Comparison of ENCODE assay signal across 9 cellular contexts in the genomic region with DNA sequence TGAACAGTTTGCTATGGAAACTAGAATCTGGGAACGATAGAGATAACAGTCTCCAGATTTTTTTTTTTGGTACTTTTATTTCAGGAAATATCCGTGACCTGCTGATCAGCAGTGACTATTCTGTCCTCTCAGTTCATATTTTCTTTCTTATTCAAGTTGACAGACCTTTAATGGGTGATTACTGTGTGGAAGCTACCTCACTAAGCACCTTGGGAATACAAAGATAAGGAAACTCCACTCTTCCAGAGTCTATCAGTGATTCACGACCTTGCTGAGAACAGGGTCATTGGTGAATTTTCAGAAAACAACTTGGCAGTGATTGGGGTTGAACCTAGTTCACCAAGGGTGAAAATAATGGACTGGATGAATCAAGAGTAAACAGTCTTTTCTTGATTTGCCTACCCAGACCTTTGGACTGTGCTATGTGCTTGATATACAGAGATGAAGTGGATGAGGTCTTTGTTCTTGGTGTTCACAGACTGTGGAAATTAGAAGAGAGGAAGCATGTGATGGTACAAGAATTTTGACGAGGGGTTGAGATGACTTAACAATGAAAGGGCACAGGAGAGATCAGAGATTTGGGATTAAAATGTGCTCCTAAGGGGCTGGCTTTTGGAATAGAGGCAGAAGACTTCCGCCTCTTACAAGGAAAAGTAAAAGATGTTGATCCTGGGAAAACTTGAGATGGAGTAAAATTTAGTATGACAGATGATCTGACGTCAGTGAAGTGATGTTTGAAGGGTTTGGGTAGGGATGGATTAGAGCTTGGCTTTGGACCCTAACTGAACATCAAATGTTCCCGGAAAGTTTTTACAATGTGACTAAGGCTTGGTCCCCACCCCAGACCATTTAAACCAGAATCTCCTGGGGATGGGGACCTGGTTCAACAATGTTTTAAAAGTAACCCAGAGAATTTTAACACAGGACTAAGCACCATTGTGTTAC. TPM values are rescaled to one million over a fixed set of nuclear protein-coding genes. Genes with fewer than 3 reads are reported as not detected.
DNase-seq lines count a peak whose midpoint lies in the region; ATAC-seq, FAIRE-seq and TF ChIP-seq lines count a peak whose summit lies in the region.
"Had no signal": no experiment of that assay in that cellular context is flagged by ENCODE, and none has a peak within 500 bp of the region (broad histone marks: within the 10 kb centered on the region; RNA-seq: fewer than 3 reads in every experiment).

No MANE protein-coding gene starts in this region.

- ATAC-seq in heart right ventricle (no peak), left cardiac atrium (no peak), K562 (no peak), lower lobe of right lung (no peak), GM19328 (IDR thresholded peaks at IDR 0.05; ENCODE audit: unreplicated experiment) (no peak)

- TF ChIP-seq POLR2A in K562 (conservative IDR thresholded peaks at IDR 0.05), result no peak

- in situ Hi-C loops in K562 (cut with MboI), result no loop called here

- H3K4me3 ChIP-seq in heart right ventricle, result peak overlapping the region; percentile 79 to 96 (median 92)
- H3K4me3 ChIP-seq in K562, result peak overlapping the region; percentile 97
- peak overlapping the region; percentile 95 for H3K4me3 ChIP-seq in lower lobe of right lung
- H3K4me3 ChIP-seq in urinary bladder (ENCODE audit: low read depth, low read length), result peak overlapping the region; percentile 92

- H3K9me3 ChIP-seq in heart right ventricle (no peaks in the 10 kb centered on the region), K562 (replicated peaks; ENCODE audit: control insufficient read depth, insufficient read depth, low read depth, low read length) (no peaks in the 10 kb centered on the region), lower lobe of right lung (no peaks in the 10 kb centered on the region)

- TF ChIP-seq EP300 in K562 (IDR thresholded peaks at IDR 0.05; ENCODE audit: low read length), result no peak

- H3K9ac ChIP-seq in K562 (ENCODE audit: insufficient read depth in 1 of 2, low read depth in 2 of 2, low read length in 2 of 2), result peak overlapping the region in 1 of 2 experiments; percentile 76; a peak in 3 of 4 replicates

- H3K27me3 ChIP-seq in heart right ventricle (no peaks in the 10 kb centered on the region), K562 (ENCODE audit: control insufficient read depth in 2 of 2, insufficient read depth in 2 of 2, low read length in 2 of 2) (no peaks in the 10 kb centered on the region), lower lobe of right lung (ENCODE audit: low read depth) (no peaks in the 10 kb centered on the region)

- TF ChIP-seq CTCF in heart right ventricle (IDR thresholded peaks at IDR 0.05) (no peak), K562 (IDR thresholded peaks at IDR 0.05 in 2 of 3, conservative IDR thresholded peaks at IDR 0.05 in 1 of 3; ENCODE audit: insufficient read depth in 2 of 3, low read depth in 1 of 3, low read length in 3 of 3) (no peak), lower lobe of right lung (IDR thresholded peaks at IDR 0.05) (no peak)

- peak overlapping the region; percentile 93; the same call in 1 of the 2 replicates for H2AFZ ChIP-seq in K562 (ENCODE audit: low read depth, low read length)

- peaks cover 0 to 20% (median 5%) of the 10 kb centered on the region in 9 donors for H3K36me3 ChIP-seq in heart right ventricle
- peaks cover 8% of the 10 kb centered on the region; the same call in 1 of the 3 replicates for H3K36me3 ChIP-seq in K562 (ENCODE audit: control insufficient read depth, insufficient read depth, low read length)
- H3K36me3 ChIP-seq in lower lobe of right lung, result peaks cover 18% of the 10 kb centered on the region
- no peaks in the 10 kb centered on the region for H3K36me3 ChIP-seq in urinary bladder (ENCODE audit: insufficient read depth)

- WGBS in heart right ventricle, 2 donors, result 35% methylated on average over 7 of the region's 7 CpGs
- WGBS in K562 (ENCODE audit: insufficient coverage, low coverage, missing lambda C conversion rate), result 42% methylated on average over 7 of the region's 7 CpGs
- WGBS in urinary bladder, result 27% methylated on average over 7 of the region's 7 CpGs

- FAIRE-seq in K562 (lab: Jason Lieb, UNC), result peak; percentile 32
- FAIRE-seq: endometrium had no signal

- no peaks in the 10 kb centered on the region for H3K9me1 ChIP-seq in K562 (ENCODE audit: control insufficient read depth, insufficient read depth, low read length)

- TSS peak; percentile 68 for BruUV-seq in K562 (replicated peaks; lab: Mats Ljungman, UMichigan)

- intact Hi-C loops in heart right ventricle (cut with DNase I), result loop anchor here in 8 of 10 donors (5.0 to 10.0 kb wide), 2 partner anchors 146 to 148 kb away; partner anchors contain the start of gene ZNF133 (in 8 of the 8)
- intact Hi-C loops in left cardiac atrium (cut with DNase I), result loop anchor here in 1 of 2 donors (5.0 kb wide), 2 partner anchors 148 to 477 kb away; partner anchors contain the start of gene ZNF133
- intact Hi-C loops in K562 (cut with micrococcal nuclease), result no loop called here
- intact Hi-C loops in lower lobe of right lung (cut with DNase I), result no loop called here

- H4K20me1 ChIP-seq in K562 (replicated peaks; ENCODE audit: control insufficient read depth, insufficient read depth, low read length), result no peaks in the 10 kb centered on the region

- peaks cover 23% of the 10 kb centered on the region for H3K79me2 ChIP-seq in K562 (ENCODE audit: control insufficient read depth, insufficient read depth, low read length)

- DNase-seq in heart right ventricle, result no peak
- no peak for DNase-seq in left cardiac atrium
- DNase-seq in K562 (ENCODE audit: extremely low read depth in 1 of 4, low spot score in 3 of 4), result peak in 1 of 4 experiments; percentile 5
- DNase-seq in lower lobe of right lung, result no peak
- no peak for DNase-seq in pons (ENCODE audit: low spot score)
- no peak for DNase-seq in hepatic stellate cell (ENCODE audit: low spot score)

- POLR2A ChIA-PET in K562 (lab: Yijun Ruan, JAX), result interaction anchor here (0.6 to 1.2 kb wide), 3 partner anchors 11 to 30 kb away, joined by 3 to 5 read pairs (median 3); no protein-coding TSS in a partner anchor

- no peak for TF ChIP-seq RAD21 in K562 (CRISPR knock-in tag; conservative IDR thresholded peaks at IDR 0.05 in 1 of 2, IDR thresholded peaks at IDR 0.05 in 1 of 2)

- H3K27ac ChIP-seq in heart right ventricle (peak overlapping the region in 3 of 10 donors; percentile 88 to 96 (median 90)), K562 (ENCODE audit: extremely low read depth, low read depth, low read length) (peak overlapping the region; percentile 59; the same call in 2 of the 3 replicates), lower lobe of right lung (peak overlapping the region; percentile 94), urinary bladder (ENCODE audit: low read depth) (no peak overlapping the region)

- peak overlapping the region; percentile 88 for H3K4me2 ChIP-seq in K562 (ENCODE audit: insufficient read depth, low read length)

- CTCF ChIA-PET in K562 (lab: Yijun Ruan, JAX; ENCODE audit: low intra/inter-chr PET ratio), result no interaction called here

- H3K4me1 ChIP-seq in heart right ventricle, result peaks cover 5 to 37% (median 21%) of the 10 kb centered on the region in 9 donors
- H3K4me1 ChIP-seq in K562 (replicated peaks in 1 of 2; ENCODE audit: control insufficient read depth in 2 of 2, insufficient read depth in 2 of 2, low read length in 2 of 2), result peaks cover 0 to 9% of the 10 kb centered on the region in 2 experiments; a peak in 3 of 5 replicates
- H3K4me1 ChIP-seq in lower lobe of right lung, result peaks cover 16% of the 10 kb centered on the region
- peaks cover 7% of the 10 kb centered on the region for H3K4me1 ChIP-seq in urinary bladder (ENCODE audit: insufficient read depth)

RNA-seq across cellular contexts. Expression of gene KAT14, which starts 1.2 kb away (rescaled TPM):
- total RNA-seq in heart right ventricle, result 10 to 100 TPM in 6 of 10 donors, 1 to 10 TPM in 4; 8.9 to 16.5 (median 10.8) TPM
- polyA plus RNA-seq in heart right ventricle, result 1 to 10 TPM; 4.2 to 5.4 TPM
- 10 to 100 TPM in 1 of 2 donors, 1 to 10 TPM in 1; 8.5 to 10.0 TPM for total RNA-seq in left cardiac atrium
- total RNA-seq in K562 (2011; cell fraction: chromatin; rRNA removed; ENCODE audit: low replicate concordance), result 4.5 and 5.4 TPM in 2 replicates
- total RNA-seq in K562 (2011; cell fraction: nucleolus; rRNA removed), result 6.1 and 6.8 TPM in 2 replicates
- total RNA-seq in K562 (2011; cell fraction: nucleoplasm; rRNA removed), result 5.3 and 7.0 TPM in 2 replicates
- 4.4 and 5.6 TPM in 2 replicates for total RNA-seq in K562 (2014; rRNA removed)
- 5.6 and 5.9 TPM in 2 replicates for total RNA-seq in K562 (2014; rRNA removed; fragmentation: Illumina TruSeq; extraction: Trizol)
- 6.3 TPM in 2 replicates for total RNA-seq in K562 (2015; rRNA removed; fragmentation: Illumina TruSeq; extraction: Trizol)
- total RNA-seq in K562 (2021), result 6.2 and 7.2 TPM in 2 replicates
- polyA plus RNA-seq in K562 (2011; rRNA removed), result 6.0 and 7.0 TPM in 2 replicates
- 2.9 and 6.3 TPM in 2 replicates for polyA plus RNA-seq in K562 (2011; cell fraction: cytosol; rRNA removed)
- polyA plus RNA-seq in K562 (2011; cell fraction: nucleus; rRNA removed), result 3.6 and 5.4 TPM in 2 replicates
- 3.8 and 4.1 TPM in 2 replicates for polyA plus RNA-seq in K562 (2012)
- polyA plus RNA-seq in K562 (2014; fragmentation: Illumina TruSeq; extraction: Trizol), result 4.7 and 6.2 TPM in 2 replicates
- polyA plus RNA-seq in K562 (2014; fragmentation: Nextera tagmentation; extraction: Ambion mirVana), result 1 to 10 TPM; 1.7 to 2.3 TPM
- 4.4 and 5.9 TPM in 2 replicates for polyA plus RNA-seq in K562 (2014; rRNA removed)
- 13.8 and 15.4 TPM in 2 replicates for polyA minus RNA-seq in K562 (2011; rRNA and poly(A)+ RNA removed)
- 4.5 and 5.6 TPM in 2 replicates for polyA minus RNA-seq in K562 (2011; cell fraction: cytosol; rRNA and poly(A)+ RNA removed)
- 4.8 and 10.0 TPM in 2 replicates for polyA minus RNA-seq in K562 (2011; cell fraction: nucleus; rRNA and poly(A)+ RNA removed)
- total RNA-seq in lower lobe of right lung, result 13.5 TPM
- total RNA-seq in urinary bladder, result 13.0 TPM
- 12.0 TPM for polyA plus RNA-seq in urinary bladder

RNA-seq across cellular contexts. Expression of gene PET117, which starts 1.2 kb away (rescaled TPM):
- total RNA-seq in heart right ventricle (10 to 100 TPM in 9 of 10 donors, 1 to 10 TPM in 1; 9.2 to 14.5 (median 12.0) TPM), left cardiac atrium (10 to 100 TPM in 1 of 2 donors, 1 to 10 TPM in 1; 9.7 to 10.7 TPM), K562 (2014; rRNA removed) (10.4 and 12.4 TPM in 2 replicates), K562 (2014; rRNA removed; fragmentation: Illumina TruSeq; extraction: Trizol) (17.7 and 18.2 TPM in 2 replicates), K562 (2015; rRNA removed; fragmentation: Illumina TruSeq; extraction: Trizol) (11.7 and 13.3 TPM in 2 replicates), K562 (2021) (11.4 and 11.9 TPM in 2 replicates), lower lobe of right lung (10.6 TPM), urinary bladder (6.8 TPM)
- polyA plus RNA-seq in heart right ventricle (10 to 100 TPM in 1 of 2 donors, 1 to 10 TPM in 1; 8.9 to 15.8 TPM), K562 (2011; rRNA removed) (8.5 and 14.4 TPM in 2 replicates), K562 (2014; fragmentation: Illumina TruSeq; extraction: Trizol) (13.6 and 14.3 TPM in 2 replicates), K562 (2014; fragmentation: Nextera tagmentation; extraction: Ambion mirVana) (1 to 10 TPM; 7.1 to 7.7 TPM), K562 (2014; rRNA removed) (16.6 and 20.0 TPM in 2 replicates), urinary bladder (16.0 TPM)
- 3.8 and 9.8 TPM in 2 replicates for total RNA-seq in K562 (2011; cell fraction: chromatin; rRNA removed; ENCODE audit: low replicate concordance)
- total RNA-seq in K562 (2011; cell fraction: nucleolus; rRNA removed), result 0.83 and 2.5 TPM in 2 replicates
- 4.0 TPM in 2 replicates for total RNA-seq in K562 (2011; cell fraction: nucleoplasm; rRNA removed)
- 3.0 and 6.3 TPM in 2 replicates for polyA plus RNA-seq in K562 (2011; cell fraction: cytosol; rRNA removed)
- 2.9 and 4.0 TPM in 2 replicates for polyA plus RNA-seq in K562 (2011; cell fraction: nucleus; rRNA removed)
- polyA plus RNA-seq in K562 (2012), result 8.8 and 11.3 TPM in 2 replicates
- 18.2 and 19.2 TPM in 2 replicates for polyA minus RNA-seq in K562 (2011; rRNA and poly(A)+ RNA removed)
- polyA minus RNA-seq in K562 (2011; cell fraction: cytosol; rRNA and poly(A)+ RNA removed), result 1.7 and 3.0 TPM in 2 replicates
- 1.5 and 4.1 TPM in 2 replicates for polyA minus RNA-seq in K562 (2011; cell fraction: nucleus; rRNA and poly(A)+ RNA removed)

Comparison
In these comparisons a context has a peak if more than half of its experiments do, and no peak if none do; other contexts are left out.
1. intact Hi-C loops: an anchor here in heart right ventricle (5.0 to 10.0 kb wide); none called in K562 and lower lobe of right lung.